ENCODE assay signal across 8 cellular contexts in genomic region chr19:5292843-5293606, GRCh38. TPM values are rescaled to one million over a fixed set of nuclear protein-coding genes. Genes with fewer than 3 reads are reported as not detected.
DNase-seq lines count a peak whose midpoint lies in the region; ATAC-seq and TF ChIP-seq lines count a peak whose summit lies in the region.

No MANE protein-coding gene starts in this region.

- peak overlapping the region; percentile 71; the same call in 1 of the 2 replicates for H3K27ac ChIP-seq in SK-N-MC
- H3K27ac ChIP-seq in rectal smooth muscle tissue (ENCODE audit: low read depth, low read length) = peak overlapping the region; percentile 88
- no peak overlapping the region for H3K27ac ChIP-seq in aorta (ENCODE audit: low read depth in 1 of 2, low read length in 2 of 2)

- peak overlapping the region; percentile 85 for H3K4me3 ChIP-seq in AG10803 (ENCODE audit: low read length)
- peak overlapping the region; percentile 89 for H3K4me3 ChIP-seq in SK-N-MC
- H3K4me3 ChIP-seq in rectal smooth muscle tissue (ENCODE audit: low read length) = peak overlapping the region; percentile 68
- H3K4me3 ChIP-seq in aorta (ENCODE audit: low read length in 2 of 2) = peak overlapping the region; percentile 61 to 88

- no peaks in the 10 kb centered on the region for H3K9me3 ChIP-seq in SK-N-MC (ENCODE audit: low read depth, low read length)
- H3K9me3 ChIP-seq in aorta (ENCODE audit: control insufficient read depth, low read length) = no peaks in the 10 kb centered on the region

- ATAC-seq in GM21723 (IDR thresholded peaks at IDR 0.05; ENCODE audit: unreplicated experiment) (peak; percentile 45), aorta (ENCODE audit: low FRiP score) (peak; percentile 91), GM21526 (IDR thresholded peaks at IDR 0.05; ENCODE audit: low FRiP score, unreplicated experiment) (no peak)

- H3K36me3 ChIP-seq in SK-N-MC (ENCODE audit: insufficient read depth, low read length) (no peaks in the 10 kb centered on the region), rectal smooth muscle tissue (ENCODE audit: control insufficient read depth, insufficient read depth, low read length) (no peaks in the 10 kb centered on the region), aorta (ENCODE audit: control insufficient read depth in 1 of 2, insufficient read depth in 2 of 2, low read length in 1 of 2) (no peaks in the 10 kb centered on the region)

- WGBS in aorta, 2 donors = 1% methylated on average over 31 to 67 of the region's 67 CpGs

- DNase-seq in AG10803 (ENCODE audit: low read depth) = peak; percentile 75
- DNase-seq in SK-N-MC (ENCODE audit: low read depth, low spot score) = no peak
- DNase-seq in anterior cingulate cortex (lab: John Stamatoyannopoulos, UW) = peak in 56 of 58 donors; percentile 8 to 83 (median 66)
- DNase-seq in hepatic stellate cell (ENCODE audit: low spot score) = peak; percentile 97
- DNase-seq in aorta = peak; percentile 72 to 90

- H3K9ac ChIP-seq in SK-N-MC (ENCODE audit: insufficient read length) (peak overlapping the region; percentile 83), rectal smooth muscle tissue (ENCODE audit: low read length) (no peak overlapping the region)

- H3K27me3 ChIP-seq in rectal smooth muscle tissue (ENCODE audit: control insufficient read depth, insufficient read depth, low read length) (no peaks in the 10 kb centered on the region), aorta (ENCODE audit: control insufficient read depth in 1 of 2, insufficient read depth in 2 of 2, low read length in 1 of 2) (no peaks in the 10 kb centered on the region)

- intact Hi-C loops in aorta (cut with DNase I) = no loop called here

- no peak for TF ChIP-seq CTCF in AG10803 (conservative IDR thresholded peaks at IDR 0.05; ENCODE audit: low read length)

- H3K4me1 ChIP-seq in rectal smooth muscle tissue (ENCODE audit: control insufficient read depth, insufficient read depth, low read length) = peaks cover 10% of the 10 kb centered on the region
- no peaks in the 10 kb centered on the region for H3K4me1 ChIP-seq in aorta (ENCODE audit: control insufficient read depth in 1 of 2, insufficient read depth in 2 of 2, low read length in 2 of 2)

RNA-seq across cellular contexts. Expression of gene PTPRS, which starts 47.6 kb away (rescaled TPM):
- total RNA-seq in aorta = 100 to 1,000 TPM; 113 to 220 TPM
- 10 to 100 TPM in 1 of 2 donors, 1 to 10 TPM in 1; 3.4 to 36.7 TPM for polyA plus RNA-seq in aorta

Comparison
In these comparisons a context has a peak if more than half of its experiments do, and no peak if none do; other contexts are left out.
1. H3K27ac ChIP-seq: peak in SK-N-MC (single experiment) and rectal smooth muscle tissue (single experiment); none in aorta (0 of 2).
2. Peak in every context shown above with its lines, with median percentiles within 50 percentile points of each other: H3K4me3 ChIP-seq.